Comparison of ENCODE assay signal across 7 cellular contexts in the genomic region with DNA sequence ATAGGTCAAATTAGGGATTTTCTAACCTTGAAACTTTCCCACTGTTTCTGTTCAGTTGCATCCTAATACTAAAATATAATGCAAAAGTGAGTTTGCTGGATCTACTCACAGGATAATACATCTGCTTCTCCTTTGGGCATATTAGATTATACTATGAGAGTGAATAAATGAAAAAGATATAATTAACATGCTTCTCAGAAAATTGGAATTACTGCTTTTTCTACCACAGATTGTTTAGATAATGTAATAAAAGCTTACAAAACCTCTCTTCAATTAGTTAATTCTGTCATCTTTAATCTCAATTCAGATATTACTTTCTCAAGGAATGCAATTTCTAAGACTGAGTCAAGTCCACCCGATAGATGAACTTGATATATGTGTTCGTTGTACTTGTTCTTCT.
"Had no signal": no experiment of that assay in that cellular context is flagged by ENCODE, and none has a peak within 500 bp of the region (broad histone marks: within the 10 kb centered on the region; RNA-seq: fewer than 3 reads in every experiment).

No MANE protein-coding gene starts in this region.

- H3K27ac ChIP-seq: HL-60 had no signal

- H3K4me3 ChIP-seq: K562 had no signal

- FAIRE-seq: HepG2, HTR-8/SVneo, K562 had no signal

- ATAC-seq: HepG2, K562 had no signal

- DNase-seq: IMR-90, KBM-7, KG1 had no signal
